ENCODE assay signal across 8 cellular contexts in the genomic region with DNA sequence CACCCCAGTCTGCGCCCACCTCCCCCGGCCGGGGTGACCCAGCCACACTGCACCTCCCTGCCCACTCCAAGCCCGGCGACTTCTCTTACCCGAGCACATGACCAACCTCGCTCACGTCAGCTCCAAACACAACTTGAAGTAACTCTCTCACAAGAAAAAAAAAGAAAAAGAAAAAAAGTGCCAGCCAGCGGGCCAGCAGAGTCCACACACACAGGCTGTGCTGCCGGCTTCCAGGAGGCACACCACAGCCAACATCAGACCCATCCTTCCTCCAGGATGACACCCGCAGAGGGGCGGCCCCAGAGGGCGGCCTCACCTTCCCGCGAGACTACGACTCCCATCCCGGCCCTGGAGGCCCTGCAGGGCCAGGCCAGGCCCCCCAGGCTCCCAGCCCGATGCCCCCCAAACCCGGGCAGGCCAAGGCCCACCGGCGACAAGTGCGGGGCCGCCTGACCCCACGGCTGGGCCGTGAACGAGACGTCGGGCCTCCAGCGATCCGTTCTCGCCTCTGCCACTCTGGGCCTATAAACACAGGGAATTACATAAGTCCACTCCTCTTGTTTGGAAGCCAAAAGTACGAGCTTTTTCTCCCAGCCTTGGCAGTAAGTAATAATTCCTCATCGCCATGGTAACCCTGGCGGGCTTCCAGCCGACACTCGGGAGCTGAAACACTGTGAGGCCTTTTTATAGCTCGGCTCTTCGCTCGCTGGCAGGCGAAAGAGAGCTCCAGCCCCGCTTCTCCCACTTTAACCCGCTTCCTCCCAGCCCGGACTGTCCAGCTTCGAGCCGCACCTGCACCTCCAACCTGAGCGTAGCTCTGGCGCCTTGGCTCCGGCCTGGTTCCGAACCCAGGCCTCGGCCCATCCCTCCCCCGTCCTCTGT.
DNase-seq lines count a peak whose midpoint lies in the region; ATAC-seq and TF ChIP-seq lines count a peak whose summit lies in the region.

No MANE protein-coding gene starts in this region.

- H3K4me3 ChIP-seq in fibroblast of mammary gland (ENCODE audit: control insufficient read depth, low read depth, low read length): peak overlapping the region; percentile 35

- TF ChIP-seq CTCF in fibroblast of mammary gland (conservative IDR thresholded peaks at IDR 0.05; ENCODE audit: control insufficient read depth, insufficient read depth, low read depth, low read length) (no peak), nephron (IDR thresholded peaks at IDR 0.05; ENCODE audit: unreplicated experiment in 3 of 3) (no peak)

- peak overlapping the region; percentile 98 to 100 (median 99) for H3K27ac Mint-ChIP-seq in nephron

- H3K4me3 Mint-ChIP-seq in nephron: peak overlapping the region; percentile 87 to 96 (median 92)

- H3K4me1 Mint-ChIP-seq in nephron: peaks cover 73% of the 10 kb centered on the region

- peaks cover 17% of the 10 kb centered on the region for H3K36me3 Mint-ChIP-seq in nephron (ENCODE audit: low read depth)

- H3K27me3 Mint-ChIP-seq in nephron (ENCODE audit: low read depth): no peaks in the 10 kb centered on the region

- DNase-seq in COLO668 (lab: John Stamatoyannopoulos, UW; ENCODE audit: unreplicated experiment): peak; percentile 94
- peak; percentile 98 for DNase-seq in NCI-H1105 treated with DMSO at 0.1 percent for 48 hours (lab: John Stamatoyannopoulos, UW)
- DNase-seq in T1000 (lab: John Stamatoyannopoulos, UW): peak; percentile 93
- DNase-seq in fibroblast of mammary gland (ENCODE audit: low read depth): peak; percentile 99
- no peak for DNase-seq in activated CD4-positive, CD25-positive, alpha-beta regulatory T cell treated with anti-CD3 and anti-CD28 coated beads, Interleukin-2, amount 50 U/mL, for 72 hours

- no peaks in the 10 kb centered on the region for H3K9me3 Mint-ChIP-seq in nephron

- ATAC-seq in GM18867 (IDR thresholded peaks at IDR 0.05; ENCODE audit: unreplicated experiment): no peak
- no peak for ATAC-seq in HG02852 (IDR thresholded peaks at IDR 0.05; ENCODE audit: unreplicated experiment)
